Comparison of ENCODE assay signal across 24 cellular contexts in genomic region chr4:122633211-122633610, GRCh38. TPM values are rescaled to one million over a fixed set of nuclear protein-coding genes. Genes with fewer than 3 reads are reported as not detected.
DNase-seq lines count a peak whose midpoint lies in the region; ATAC-seq, FAIRE-seq and TF ChIP-seq lines count a peak whose summit lies in the region.
"Had no signal": no experiment of that assay in that cellular context is flagged by ENCODE, and none has a peak within 500 bp of the region (broad histone marks: within the 10 kb centered on the region; RNA-seq: fewer than 3 reads in every experiment).

No MANE protein-coding gene starts in this region.

- H3K27me3 ChIP-seq in endothelial cell of umbilical vein (ENCODE audit: control insufficient read depth in 2 of 2, insufficient read depth in 2 of 2, low read length in 2 of 2) = peaks cover 8 to 19% of the 10 kb centered on the region in 2 experiments
- no peaks in the 10 kb centered on the region for H3K27me3 ChIP-seq in Karpas-422 (ENCODE audit: low read length)
- H3K27me3 ChIP-seq: neutrophil had no signal

- ATAC-seq in HG02571 (IDR thresholded peaks at IDR 0.05; ENCODE audit: unreplicated experiment) (no peak), GM21825 (IDR thresholded peaks at IDR 0.05; ENCODE audit: unreplicated experiment) (no peak)
- ATAC-seq: Panc1 had no signal

- H3K9me1 ChIP-seq in endothelial cell of umbilical vein (replicated peaks; ENCODE audit: control insufficient read depth, extremely low read depth, insufficient read depth, low read length) = no peaks in the 10 kb centered on the region

- POLR2A ChIA-PET in endothelial cell of umbilical vein (lab: Charles Lee) = no interaction called here

- H3K79me2 ChIP-seq in endothelial cell of umbilical vein (ENCODE audit: control insufficient read depth, insufficient read depth, low read length) (no peaks in the 10 kb centered on the region), Karpas-422 (ENCODE audit: low read length) (no peaks in the 10 kb centered on the region)

- H3K9me2 ChIP-seq in Karpas-422 (replicated peaks; ENCODE audit: insufficient read depth, low read length) = no peaks in the 10 kb centered on the region

- intact Hi-C loops in endothelial cell of umbilical vein (cut with micrococcal nuclease) = no loop called here

- CTCF ChIA-PET in endothelial cell of umbilical vein (lab: Charles Lee) = no interaction called here

- no TSS peak for BruUV-seq in endothelial cell of umbilical vein (replicated peaks; lab: Mats Ljungman, UMichigan)

- H3K36me3 ChIP-seq in endothelial cell of umbilical vein (ENCODE audit: control insufficient read depth in 2 of 2, extremely low read depth in 1 of 2, insufficient read depth in 2 of 2, low read length in 2 of 2) (no peaks in the 10 kb centered on the region), Karpas-422 (ENCODE audit: insufficient read depth, low read length) (no peaks in the 10 kb centered on the region)
- H3K36me3 ChIP-seq: neutrophil had no signal

- H3K4me3 ChIP-seq in endothelial cell of umbilical vein (replicated peaks in 1 of 3; ENCODE audit: insufficient read depth in 1 of 3, low read depth in 1 of 3, low read length in 3 of 3) (no peak overlapping the region), Karpas-422 (ENCODE audit: low read length) (no peak overlapping the region)

- H2AFZ ChIP-seq in endothelial cell of umbilical vein (ENCODE audit: low read depth, low read length) (no peak overlapping the region), Karpas-422 (ENCODE audit: low read length) (no peak overlapping the region)

- no peak for TF ChIP-seq POLR2A in endothelial cell of umbilical vein (IDR thresholded peaks at IDR 0.05; ENCODE audit: low read depth, low read length)

- TF ChIP-seq CTCF in AG09319 (IDR thresholded peaks at IDR 0.05; ENCODE audit: low read depth, low read length) (no peak), endothelial cell of umbilical vein (IDR thresholded peaks at IDR 0.05; ENCODE audit: extremely low read depth in 1 of 2, insufficient read depth in 1 of 2, low read depth in 1 of 2, low read length in 2 of 2) (no peak)

- H3K27ac ChIP-seq in endothelial cell of umbilical vein (ENCODE audit: insufficient read depth, low read depth, low read length) = no peak overlapping the region
- H3K27ac ChIP-seq in Karpas-422 (ENCODE audit: low read length) = no peak overlapping the region
- H3K27ac ChIP-seq: epithelial cell of prostate, neutrophil had no signal

- H3K4me1 ChIP-seq in endothelial cell of umbilical vein (ENCODE audit: control insufficient read depth, extremely low read depth, insufficient read depth, low read length) (no peaks in the 10 kb centered on the region), Karpas-422 (ENCODE audit: low read length) (peaks cover 14% of the 10 kb centered on the region)

- dilution Hi-C loops in endothelial cell of umbilical vein (cut with MboI; ENCODE audit: extremely low pct_ligation_motif_present, low sequenced_read_pairs) = no loop called here

- H3K9me3 ChIP-seq in endothelial cell of umbilical vein (replicated peaks; ENCODE audit: control insufficient read depth, insufficient read depth, low read length) (no peaks in the 10 kb centered on the region), Karpas-422 (ENCODE audit: low read length) (no peaks in the 10 kb centered on the region)
- H3K9me3 ChIP-seq: neutrophil had no signal

- DNase-seq in AG09319 (ENCODE audit: extremely low read depth, low read depth) (peak; percentile 1), AG20443 (ENCODE audit: low spot score) (peak; percentile 17), OCI-M1 (lab: John Stamatoyannopoulos, UW) (peak; percentile 33), endothelial cell of umbilical vein (ENCODE audit: low read depth, low spot score) (no peak), NOMO-1 treated with DMSO at 0.1 percent for 48 hours (lab: John Stamatoyannopoulos, UW; ENCODE audit: unreplicated experiment) (no peak), Karpas-422 (no peak)
- DNase-seq: activated gamma-delta T cell treated with Interleukin-2 at 50 U/mL for 16 hours, AML-193, amniotic stem cell, DMS79 treated with DMSO at 0.1 percent for 48 hours, kidney glomerular epithelial cell, NCI-H187, NCI-H774 had no signal

- H3K9ac ChIP-seq in endothelial cell of umbilical vein (replicated peaks; ENCODE audit: extremely low read depth, insufficient read depth, low read length) (no peak overlapping the region), Karpas-422 (ENCODE audit: low read length) (no peak overlapping the region)

- FAIRE-seq in endothelial cell of umbilical vein (lab: Jason Lieb, UNC) = no peak

- H4K20me1 ChIP-seq in endothelial cell of umbilical vein (replicated peaks; ENCODE audit: control insufficient read depth, extremely low read depth, insufficient read depth, low read length) (no peaks in the 10 kb centered on the region), Karpas-422 (ENCODE audit: insufficient read depth, low read depth, low read length) (no peaks in the 10 kb centered on the region)

- no peak overlapping the region for H3K4me2 ChIP-seq in endothelial cell of umbilical vein (ENCODE audit: insufficient read depth, low read length)
- H3K4me2 ChIP-seq in Karpas-422 (ENCODE audit: low read depth, low read length, poor library complexity, severe bottlenecking) = no peak overlapping the region

TF ChIP-seq in endothelial cell of umbilical vein, 7 proteins besides CTCF, POLR2A, EP300 and RAD21:
- TF ChIP-seq MAX (IDR thresholded peaks at IDR 0.05; ENCODE audit: insufficient read depth, insufficient read length) = no peak
- peak; percentile 3 for TF ChIP-seq JUN (IDR thresholded peaks at IDR 0.05; ENCODE audit: borderline replicate concordance, insufficient read depth, insufficient read length, low read depth)

RNA-seq across cellular contexts. Expression of gene IL21, which starts 12.3 kb away (rescaled TPM):
- not detected in 2 replicates for total RNA-seq in endothelial cell of umbilical vein
- not detected in 2 replicates for polyA plus RNA-seq in endothelial cell of umbilical vein
- not detected in 2 replicates for polyA plus RNA-seq in endothelial cell of umbilical vein (2011; cell fraction: cytosol; rRNA removed)
- polyA plus RNA-seq in endothelial cell of umbilical vein (2011; cell fraction: nucleus; rRNA removed) = not detected in 2 replicates
- polyA plus RNA-seq in endothelial cell of umbilical vein (2012) = not detected in 2 replicates
- not detected in 2 replicates for polyA minus RNA-seq in endothelial cell of umbilical vein
- polyA minus RNA-seq in endothelial cell of umbilical vein (2011; cell fraction: cytosol; rRNA and poly(A)+ RNA removed) = not detected
- not detected in 2 replicates for polyA minus RNA-seq in endothelial cell of umbilical vein (2011; cell fraction: nucleus; rRNA and poly(A)+ RNA removed)
- total RNA-seq in Karpas-422 (2014; rRNA removed; shearing (Covaris generic); ENCODE audit: low replicate concordance) = not detected in 2 replicates
- total RNA-seq: dermis microvascular lymphatic vessel endothelial cell, glomerular endothelial cell, lung microvascular endothelial cell, renal cortical epithelial cell, SK-MEL-5, urinary bladder had no signal
- polyA plus RNA-seq: urinary bladder had no signal

Comparison
In these comparisons a context has a peak if more than half of its experiments do, and no peak if none do; other contexts are left out.
1. DNase-seq: peak in AG09319 (single experiment), AG20443 (single experiment) and OCI-M1 (single experiment); none in endothelial cell of umbilical vein (single experiment), NOMO-1 treated with DMSO at 0.1 percent for 48 hours (single experiment) and Karpas-422 (single experiment).